Comparison of ENCODE assay signal across 2 cellular contexts in the genomic region with DNA sequence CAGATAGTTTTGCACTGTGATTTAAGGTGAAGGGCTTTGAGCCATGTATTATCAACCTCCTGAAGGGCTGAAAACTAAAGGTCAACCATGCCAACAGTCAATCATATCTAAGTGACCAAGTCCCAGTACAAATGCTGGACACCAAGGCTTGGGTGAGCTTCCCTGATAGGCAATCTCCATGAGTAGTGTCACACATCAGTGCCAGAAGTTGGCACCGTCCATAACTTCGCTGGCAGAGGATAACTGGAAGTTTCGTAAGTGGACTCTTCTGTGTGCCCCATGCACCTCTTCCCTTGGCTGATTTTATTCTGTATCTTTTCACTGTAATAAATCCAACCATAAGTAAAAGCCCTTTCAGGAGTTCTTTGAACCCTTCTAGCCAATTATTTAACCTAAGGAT.
TF ChIP-seq lines count a peak whose summit lies in the region.

No MANE protein-coding gene starts in this region.

TF ChIP-seq in GM23338, 12 proteins besides CTCF, POLR2A, EP300 and RAD21 (continued from another document):
- TF ChIP-seq, protein P1, sequence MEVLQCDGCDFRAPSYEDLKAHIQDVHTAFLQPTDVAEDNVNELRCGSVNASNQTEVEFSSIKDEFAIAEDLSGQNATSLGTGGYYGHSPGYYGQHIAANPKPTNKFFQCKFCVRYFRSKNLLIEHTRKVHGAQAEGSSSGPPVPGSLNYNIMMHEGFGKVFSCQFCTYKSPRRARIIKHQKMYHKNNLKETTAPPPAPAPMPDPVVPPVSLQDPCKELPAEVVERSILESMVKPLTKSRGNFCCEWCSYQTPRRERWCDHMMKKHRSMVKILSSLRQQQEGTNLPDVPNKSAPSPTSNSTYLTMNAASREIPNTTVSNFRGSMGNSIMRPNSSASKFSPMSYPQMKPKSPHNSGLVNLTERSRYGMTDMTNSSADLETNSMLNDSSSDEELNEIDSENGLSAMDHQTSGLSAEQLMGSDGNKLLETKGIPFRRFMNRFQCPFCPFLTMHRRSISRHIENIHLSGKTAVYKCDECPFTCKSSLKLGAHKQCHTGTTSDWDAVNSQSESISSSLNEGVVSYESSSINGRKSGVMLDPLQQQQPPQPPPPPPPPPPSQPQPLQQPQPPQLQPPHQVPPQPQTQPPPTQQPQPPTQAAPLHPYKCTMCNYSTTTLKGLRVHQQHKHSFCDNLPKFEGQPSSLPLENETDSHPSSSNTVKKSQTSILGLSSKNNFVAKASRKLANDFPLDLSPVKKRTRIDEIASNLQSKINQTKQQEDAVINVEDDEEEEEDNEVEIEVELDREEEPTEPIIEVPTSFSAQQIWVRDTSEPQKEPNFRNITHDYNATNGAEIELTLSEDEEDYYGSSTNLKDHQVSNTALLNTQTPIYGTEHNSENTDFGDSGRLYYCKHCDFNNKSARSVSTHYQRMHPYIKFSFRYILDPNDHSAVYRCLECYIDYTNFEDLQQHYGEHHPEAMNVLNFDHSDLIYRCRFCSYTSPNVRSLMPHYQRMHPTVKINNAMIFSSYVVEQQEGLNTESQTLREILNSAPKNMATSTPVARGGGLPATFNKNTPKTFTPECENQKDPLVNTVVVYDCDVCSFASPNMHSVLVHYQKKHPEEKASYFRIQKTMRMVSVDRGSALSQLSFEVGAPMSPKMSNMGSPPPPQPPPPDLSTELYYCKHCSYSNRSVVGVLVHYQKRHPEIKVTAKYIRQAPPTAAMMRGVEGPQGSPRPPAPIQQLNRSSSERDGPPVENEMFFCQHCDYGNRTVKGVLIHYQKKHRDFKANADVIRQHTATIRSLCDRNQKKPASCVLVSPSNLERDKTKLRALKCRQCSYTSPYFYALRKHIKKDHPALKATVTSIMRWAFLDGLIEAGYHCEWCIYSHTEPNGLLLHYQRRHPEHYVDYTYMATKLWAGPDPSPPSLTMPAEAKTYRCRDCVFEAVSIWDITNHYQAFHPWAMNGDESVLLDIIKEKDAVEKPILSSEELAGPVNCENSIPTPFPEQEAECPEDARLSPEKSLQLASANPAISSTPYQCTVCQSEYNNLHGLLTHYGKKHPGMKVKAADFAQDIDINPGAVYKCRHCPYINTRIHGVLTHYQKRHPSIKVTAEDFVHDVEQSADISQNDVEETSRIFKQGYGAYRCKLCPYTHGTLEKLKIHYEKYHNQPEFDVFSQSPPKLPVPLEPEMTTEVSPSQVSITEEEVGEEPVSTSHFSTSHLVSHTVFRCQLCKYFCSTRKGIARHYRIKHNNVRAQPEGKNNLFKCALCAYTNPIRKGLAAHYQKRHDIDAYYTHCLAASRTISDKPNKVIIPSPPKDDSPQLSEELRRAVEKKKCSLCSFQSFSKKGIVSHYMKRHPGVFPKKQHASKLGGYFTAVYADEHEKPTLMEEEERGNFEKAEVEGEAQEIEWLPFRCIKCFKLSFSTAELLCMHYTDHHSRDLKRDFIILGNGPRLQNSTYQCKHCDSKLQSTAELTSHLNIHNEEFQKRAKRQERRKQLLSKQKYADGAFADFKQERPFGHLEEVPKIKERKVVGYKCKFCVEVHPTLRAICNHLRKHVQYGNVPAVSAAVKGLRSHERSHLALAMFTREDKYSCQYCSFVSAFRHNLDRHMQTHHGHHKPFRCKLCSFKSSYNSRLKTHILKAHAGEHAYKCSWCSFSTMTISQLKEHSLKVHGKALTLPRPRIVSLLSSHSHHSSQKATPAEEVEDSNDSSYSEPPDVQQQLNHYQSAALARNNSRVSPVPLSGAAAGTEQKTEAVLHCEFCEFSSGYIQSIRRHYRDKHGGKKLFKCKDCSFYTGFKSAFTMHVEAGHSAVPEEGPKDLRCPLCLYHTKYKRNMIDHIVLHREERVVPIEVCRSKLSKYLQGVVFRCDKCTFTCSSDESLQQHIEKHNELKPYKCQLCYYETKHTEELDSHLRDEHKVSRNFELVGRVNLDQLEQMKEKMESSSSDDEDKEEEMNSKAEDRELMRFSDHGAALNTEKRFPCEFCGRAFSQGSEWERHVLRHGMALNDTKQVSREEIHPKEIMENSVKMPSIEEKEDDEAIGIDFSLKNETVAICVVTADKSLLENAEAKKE (CRISPR knock-in tag; IDR thresholded peaks at IDR 0.05), result no peak
- no peak for TF ChIP-seq EZH2 (IDR thresholded peaks at IDR 0.05; ENCODE audit: low read depth, unreplicated experiment)
- no peak for TF ChIP-seq NANOG (IDR thresholded peaks at IDR 0.05; ENCODE audit: borderline replicate concordance)
- TF ChIP-seq ZNF331 (CRISPR knock-in tag; IDR thresholded peaks at IDR 0.05; ENCODE audit: low read depth), result no peak
- TF ChIP-seq, protein P2, sequence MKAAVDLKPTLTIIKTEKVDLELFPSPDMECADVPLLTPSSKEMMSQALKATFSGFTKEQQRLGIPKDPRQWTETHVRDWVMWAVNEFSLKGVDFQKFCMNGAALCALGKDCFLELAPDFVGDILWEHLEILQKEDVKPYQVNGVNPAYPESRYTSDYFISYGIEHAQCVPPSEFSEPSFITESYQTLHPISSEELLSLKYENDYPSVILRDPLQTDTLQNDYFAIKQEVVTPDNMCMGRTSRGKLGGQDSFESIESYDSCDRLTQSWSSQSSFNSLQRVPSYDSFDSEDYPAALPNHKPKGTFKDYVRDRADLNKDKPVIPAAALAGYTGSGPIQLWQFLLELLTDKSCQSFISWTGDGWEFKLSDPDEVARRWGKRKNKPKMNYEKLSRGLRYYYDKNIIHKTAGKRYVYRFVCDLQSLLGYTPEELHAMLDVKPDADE (IDR thresholded peaks at IDR 0.05), result no peak

TF ChIP-seq in liver, 16 proteins besides CTCF, POLR2A, EP300 and RAD21 (continued from another document):
- TF ChIP-seq, protein P3, sequence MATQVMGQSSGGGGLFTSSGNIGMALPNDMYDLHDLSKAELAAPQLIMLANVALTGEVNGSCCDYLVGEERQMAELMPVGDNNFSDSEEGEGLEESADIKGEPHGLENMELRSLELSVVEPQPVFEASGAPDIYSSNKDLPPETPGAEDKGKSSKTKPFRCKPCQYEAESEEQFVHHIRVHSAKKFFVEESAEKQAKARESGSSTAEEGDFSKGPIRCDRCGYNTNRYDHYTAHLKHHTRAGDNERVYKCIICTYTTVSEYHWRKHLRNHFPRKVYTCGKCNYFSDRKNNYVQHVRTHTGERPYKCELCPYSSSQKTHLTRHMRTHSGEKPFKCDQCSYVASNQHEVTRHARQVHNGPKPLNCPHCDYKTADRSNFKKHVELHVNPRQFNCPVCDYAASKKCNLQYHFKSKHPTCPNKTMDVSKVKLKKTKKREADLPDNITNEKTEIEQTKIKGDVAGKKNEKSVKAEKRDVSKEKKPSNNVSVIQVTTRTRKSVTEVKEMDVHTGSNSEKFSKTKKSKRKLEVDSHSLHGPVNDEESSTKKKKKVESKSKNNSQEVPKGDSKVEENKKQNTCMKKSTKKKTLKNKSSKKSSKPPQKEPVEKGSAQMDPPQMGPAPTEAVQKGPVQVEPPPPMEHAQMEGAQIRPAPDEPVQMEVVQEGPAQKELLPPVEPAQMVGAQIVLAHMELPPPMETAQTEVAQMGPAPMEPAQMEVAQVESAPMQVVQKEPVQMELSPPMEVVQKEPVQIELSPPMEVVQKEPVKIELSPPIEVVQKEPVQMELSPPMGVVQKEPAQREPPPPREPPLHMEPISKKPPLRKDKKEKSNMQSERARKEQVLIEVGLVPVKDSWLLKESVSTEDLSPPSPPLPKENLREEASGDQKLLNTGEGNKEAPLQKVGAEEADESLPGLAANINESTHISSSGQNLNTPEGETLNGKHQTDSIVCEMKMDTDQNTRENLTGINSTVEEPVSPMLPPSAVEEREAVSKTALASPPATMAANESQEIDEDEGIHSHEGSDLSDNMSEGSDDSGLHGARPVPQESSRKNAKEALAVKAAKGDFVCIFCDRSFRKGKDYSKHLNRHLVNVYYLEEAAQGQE (IDR thresholded peaks at IDR 0.05), result no peak
- TF ChIP-seq, protein P4, sequence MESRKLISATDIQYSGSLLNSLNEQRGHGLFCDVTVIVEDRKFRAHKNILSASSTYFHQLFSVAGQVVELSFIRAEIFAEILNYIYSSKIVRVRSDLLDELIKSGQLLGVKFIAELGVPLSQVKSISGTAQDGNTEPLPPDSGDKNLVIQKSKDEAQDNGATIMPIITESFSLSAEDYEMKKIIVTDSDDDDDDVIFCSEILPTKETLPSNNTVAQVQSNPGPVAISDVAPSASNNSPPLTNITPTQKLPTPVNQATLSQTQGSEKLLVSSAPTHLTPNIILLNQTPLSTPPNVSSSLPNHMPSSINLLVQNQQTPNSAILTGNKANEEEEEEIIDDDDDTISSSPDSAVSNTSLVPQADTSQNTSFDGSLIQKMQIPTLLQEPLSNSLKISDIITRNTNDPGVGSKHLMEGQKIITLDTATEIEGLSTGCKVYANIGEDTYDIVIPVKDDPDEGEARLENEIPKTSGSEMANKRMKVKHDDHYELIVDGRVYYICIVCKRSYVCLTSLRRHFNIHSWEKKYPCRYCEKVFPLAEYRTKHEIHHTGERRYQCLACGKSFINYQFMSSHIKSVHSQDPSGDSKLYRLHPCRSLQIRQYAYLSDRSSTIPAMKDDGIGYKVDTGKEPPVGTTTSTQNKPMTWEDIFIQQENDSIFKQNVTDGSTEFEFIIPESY (IDR thresholded peaks at IDR 0.05), result no peak
- no peak for TF ChIP-seq JUND (IDR thresholded peaks at IDR 0.05)
- TF ChIP-seq HNF4G (IDR thresholded peaks at IDR 0.05), result no peak
- TF ChIP-seq RXRA (IDR thresholded peaks at IDR 0.05), result peak in 1 of 2 donors; percentile 6
- TF ChIP-seq, protein P5, sequence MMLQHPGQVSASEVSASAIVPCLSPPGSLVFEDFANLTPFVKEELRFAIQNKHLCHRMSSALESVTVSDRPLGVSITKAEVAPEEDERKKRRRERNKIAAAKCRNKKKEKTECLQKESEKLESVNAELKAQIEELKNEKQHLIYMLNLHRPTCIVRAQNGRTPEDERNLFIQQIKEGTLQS (IDR thresholded peaks at IDR 0.05), result no peak
- TF ChIP-seq, protein P6, sequence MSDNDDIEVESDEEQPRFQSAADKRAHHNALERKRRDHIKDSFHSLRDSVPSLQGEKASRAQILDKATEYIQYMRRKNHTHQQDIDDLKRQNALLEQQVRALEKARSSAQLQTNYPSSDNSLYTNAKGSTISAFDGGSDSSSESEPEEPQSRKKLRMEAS (IDR thresholded peaks at IDR 0.05), result no peak
- TF ChIP-seq YY1 (IDR thresholded peaks at IDR 0.05), result peak; percentile 34
